8 cellular contexts compared by ENCODE assay signal in the genomic region with DNA sequence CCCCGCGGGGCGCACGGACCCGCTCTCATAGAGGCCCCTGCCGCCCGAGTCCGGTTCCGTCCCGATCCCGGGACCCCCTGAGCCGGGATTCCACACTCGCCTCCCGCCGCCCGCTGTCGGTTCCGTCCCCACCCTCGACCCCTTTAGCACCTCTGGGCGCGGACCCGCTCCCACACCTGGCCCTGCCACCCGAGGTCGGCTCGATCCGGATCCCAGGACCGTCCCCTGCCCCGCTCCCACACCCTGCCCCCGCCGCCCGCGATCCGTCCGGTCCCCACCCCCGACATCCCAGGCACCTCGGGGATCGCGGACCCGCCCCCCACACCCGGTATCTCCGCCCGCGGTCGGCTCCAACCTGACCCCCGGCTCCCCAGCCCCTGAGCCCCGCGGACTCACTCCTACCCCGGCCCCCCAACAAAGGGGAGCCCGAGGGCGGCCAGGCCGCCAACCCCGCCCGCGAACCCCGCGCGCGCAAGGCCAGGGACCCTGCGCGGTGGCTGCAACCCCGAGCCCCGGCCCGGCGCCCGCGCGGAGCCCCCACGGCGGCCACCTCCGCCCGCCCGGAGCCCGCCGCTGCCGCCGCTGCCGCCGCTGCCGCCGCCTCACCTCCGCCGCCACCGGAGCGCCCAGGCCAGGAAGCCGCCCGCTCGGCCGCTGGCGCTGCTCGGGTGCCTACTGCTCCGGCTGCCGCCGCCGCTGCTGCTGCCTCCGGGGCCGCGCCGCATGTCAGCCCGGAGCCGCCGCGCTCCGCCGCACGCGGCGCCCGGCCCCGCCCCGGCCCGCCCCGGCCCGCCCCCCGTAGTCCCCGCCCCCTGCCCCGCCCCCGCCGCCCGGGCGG. TPM values are rescaled to one million over a fixed set of nuclear protein-coding genes. Genes with fewer than 3 reads are reported as not detected.
DNase-seq lines count a peak whose midpoint lies in the region; ATAC-seq, FAIRE-seq and TF ChIP-seq lines count a peak whose summit lies in the region.
"Not testable (repeated sequence)": the region's sequence is repeated elsewhere in the genome, so short reads cannot be mapped to it uniquely, and the experiment has no call there.

A gene (minus strand): TSS at position 728 of the 838 bp plus-strand sequence. CDS start 953 bp downstream, outside the sequence.

- not testable (repeated sequence) for H3K36me3 ChIP-seq in Panc1 (ENCODE audit: control insufficient read depth, insufficient read depth, low read length); GM12878 (ENCODE audit: control insufficient read depth in 2 of 2, insufficient read depth in 2 of 2, low read length in 1 of 2); thoracic aorta

- H4K20me1 ChIP-seq in GM12878 (ENCODE audit: control insufficient read depth, insufficient read depth), result not testable (repeated sequence)

- not testable (repeated sequence) for H3K27me3 Mint-ChIP-seq in naive thymus-derived CD8-positive, alpha-beta T cell

- not testable (repeated sequence) for H3K27ac ChIP-seq in Panc1 (ENCODE audit: low read length); GM12878 (ENCODE audit: control insufficient read depth, insufficient read depth); thoracic aorta

- H3K4me2 ChIP-seq in GM12878 (ENCODE audit: control insufficient read depth, insufficient read depth), result not testable (repeated sequence)

- not testable (repeated sequence) for TF ChIP-seq CTCF in Panc1 (IDR thresholded peaks at IDR 0.05); GM12878 (IDR thresholded peaks at IDR 0.05 in 2 of 3, conservative IDR thresholded peaks at IDR 0.05 in 1 of 3; ENCODE audit: control insufficient read depth in 2 of 3, extremely low read depth in 1 of 3, insufficient read depth in 1 of 3, low read depth in 3 of 3, low read length in 3 of 3); thoracic aorta (IDR thresholded peaks at IDR 0.05)

- H3K9me3 Mint-ChIP-seq in naive thymus-derived CD8-positive, alpha-beta T cell, result not testable (repeated sequence)

- not testable (repeated sequence) for H3K79me2 ChIP-seq in GM12878 (ENCODE audit: control insufficient read depth, insufficient read depth, low read length)

- not testable (repeated sequence) for H3K27me3 ChIP-seq in Panc1 (ENCODE audit: control insufficient read depth, insufficient read depth, low read length); GM12878 (replicated peaks in 1 of 2; ENCODE audit: control insufficient read depth in 2 of 2, insufficient read depth in 2 of 2, low read length in 1 of 2); thoracic aorta (replicated peaks; ENCODE audit: insufficient read depth)

- H3K27ac Mint-ChIP-seq in naive thymus-derived CD8-positive, alpha-beta T cell, result not testable (repeated sequence)

- intact Hi-C loops in Panc1 (cut with micrococcal nuclease; ENCODE audit: unreplicated experiment); GM12878 (cut with micrococcal nuclease; ENCODE audit: unreplicated experiment); left ventricle myocardium superior (cut with micrococcal nuclease): not testable (repeated sequence)

- FAIRE-seq in GM12878 (lab: Jason Lieb, UNC), result not testable (repeated sequence)

- not testable (repeated sequence) for H3K4me1 ChIP-seq in Panc1 (ENCODE audit: control insufficient read depth, insufficient read depth, low read length); GM12878 (ENCODE audit: control insufficient read depth, insufficient read depth, low read length); thoracic aorta (ENCODE audit: control insufficient read depth in 1 of 2, low read depth in 2 of 2)

- not testable (repeated sequence) for H3K36me3 Mint-ChIP-seq in naive thymus-derived CD8-positive, alpha-beta T cell

- TF ChIP-seq EP300 in GM12878 (IDR thresholded peaks at IDR 0.05; ENCODE audit: borderline replicate concordance in 1 of 2, control insufficient read depth in 1 of 2, low read depth in 2 of 2, low read length in 2 of 2), result not testable (repeated sequence)

- H3K9me3 ChIP-seq in Panc1 (ENCODE audit: control insufficient read depth, insufficient read depth, low read depth, low read length); GM12878 (replicated peaks; ENCODE audit: control insufficient read depth, insufficient read depth, low read length); thoracic aorta: not testable (repeated sequence)

- in situ Hi-C loops in G401 (cut with HindIII; ENCODE audit: low sequenced_read_pairs); Panc1 (cut with HindIII; ENCODE audit: low pct_unique_long_range_greater_than_20kb, low sequenced_read_pairs); GM12878 (cut with MboI): not testable (repeated sequence)

- not testable (repeated sequence) for H2AFZ ChIP-seq in GM12878 (ENCODE audit: control insufficient read depth, low read depth, low read length)

- H3K4me1 Mint-ChIP-seq in naive thymus-derived CD8-positive, alpha-beta T cell, result not testable (repeated sequence)

- H3K4me3 ChIP-seq in Panc1 (ENCODE audit: low read depth in 2 of 2, low read length in 2 of 2); GM12878; thoracic aorta: not testable (repeated sequence)

- H3K9ac ChIP-seq in GM12878 (ENCODE audit: control insufficient read depth, insufficient read depth, low read length), result not testable (repeated sequence)

- TF ChIP-seq POLR2A in GM12878 (IDR thresholded peaks at IDR 0.05; ENCODE audit: low read depth, low read length), result not testable (repeated sequence)

- POLR2A ChIA-PET in Panc1 (lab: Charles Lee); GM12878 (lab: Charles Lee); naive thymus-derived CD8-positive, alpha-beta T cell (lab: Charles Lee): not testable (repeated sequence)

- RAD21 ChIA-PET in GM12878 (lab: Charles Lee; ENCODE audit: unreplicated experiment), result not testable (repeated sequence)

- CTCF ChIA-PET in Panc1 (lab: Charles Lee); GM12878 (lab: Yijun Ruan, JAX): not testable (repeated sequence)

- not testable (repeated sequence) for TF ChIP-seq RAD21 in GM12878 (IDR thresholded peaks at IDR 0.05; ENCODE audit: insufficient read depth, low read depth, low read length)

- no CpG with 5 or more reads among the region's 120 CpGs for WGBS in GM12878 (ENCODE audit: insufficient coverage, insufficient replicate concordance, low lambda C conversion rate, missing lambda C conversion rate)

- not testable (repeated sequence) for BruUV-seq in Panc1 (replicated peaks; lab: Mats Ljungman, UMichigan); GM12878 (replicated peaks; lab: Mats Ljungman, UMichigan)

- not testable (repeated sequence) for DNase-seq in G401 (ENCODE audit: low spot score); Panc1 (ENCODE audit: low read depth, low spot score); GM12878 (ENCODE audit: low read depth, low spot score); left ventricle myocardium superior; thoracic aorta (ENCODE audit: low spot score)
- peak in 1 of 10 donors; percentile 16 for DNase-seq in naive thymus-derived CD8-positive, alpha-beta T cell

- ATAC-seq in GM21526 (IDR thresholded peaks at IDR 0.05; ENCODE audit: low FRiP score, unreplicated experiment), result peak; percentile 36
- peak; percentile 35 for ATAC-seq in HG03025 (IDR thresholded peaks at IDR 0.05; ENCODE audit: low FRiP score, unreplicated experiment)
- peak; percentile 22 for ATAC-seq in Panc1
- ATAC-seq in GM12878, result peak; percentile 36
- ATAC-seq in left ventricle myocardium superior, result peak; percentile 2
- peak; percentile 69 to 73 for ATAC-seq in naive thymus-derived CD8-positive, alpha-beta T cell
- ATAC-seq in thoracic aorta (ENCODE audit: insufficient number of reproducible peaks, low FRiP score, low read depth), result peak; percentile 50

- not testable (repeated sequence) for H3K4me3 Mint-ChIP-seq in naive thymus-derived CD8-positive, alpha-beta T cell

- SMC1A ChIA-PET in GM12878 (lab: Charles Lee; ENCODE audit: uncharacterized antibody, unreplicated experiment), result not testable (repeated sequence)

RNA-seq across cellular contexts. Expression of the gene that starts here (rescaled TPM):
- total RNA-seq in G401 (2014; rRNA removed; shearing (Covaris generic)), result 2.0 and 10.8 TPM in 2 replicates
- 32.3 TPM for total RNA-seq in Panc1 (2021; ENCODE audit: unreplicated experiment)
- polyA plus RNA-seq in Panc1 (2012; ENCODE audit: insufficient read length), result 12.1 TPM
- 10.5 and 12.9 TPM in 2 replicates for total RNA-seq in GM12878 (2013; cell fraction: nucleolus; rRNA removed)
- total RNA-seq in GM12878 (2014; rRNA removed), result 0.16 and 0.40 TPM in 2 replicates
- 0.83 and 1.5 TPM in 2 replicates for total RNA-seq in GM12878 (2014; rRNA removed; fragmentation: Illumina TruSeq; extraction: Trizol)
- total RNA-seq in GM12878 (2021), result 7.0 and 7.3 TPM in 2 replicates
- polyA plus RNA-seq in GM12878 (2011; ENCODE audit: low read depth), result 0.75 TPM
- polyA plus RNA-seq in GM12878 (2011; rRNA removed), result 3.1 and 3.6 TPM in 2 replicates
- 0.33 and 1.8 TPM in 2 replicates for polyA plus RNA-seq in GM12878 (2011; cell fraction: cytosol; rRNA removed)
- 1.8 and 2.6 TPM in 2 replicates for polyA plus RNA-seq in GM12878 (2011; cell fraction: nucleus; rRNA removed)
- 0.56 and 1.9 TPM in 2 replicates for polyA plus RNA-seq in GM12878 (2012)
- polyA plus RNA-seq in GM12878 (2014; fragmentation: Illumina TruSeq; extraction: Trizol), result 5.5 and 8.3 TPM in 2 replicates
- polyA plus RNA-seq in GM12878 (2014; fragmentation: Nextera tagmentation; extraction: Ambion mirVana), result under 1 TPM; 0.03 to 0.05 TPM
- 0.96 and 2.8 TPM in 2 replicates for polyA plus RNA-seq in GM12878 (2014; rRNA removed)
- polyA plus RNA-seq in GM12878 (2016; fragmentation: Nextera tagmentation; extraction: Ambion mirVana), result not detected
- 1.5 and 2.9 TPM in 2 replicates for polyA minus RNA-seq in GM12878 (2011; rRNA and poly(A)+ RNA removed)
- 5.5 and 7.7 TPM in 2 replicates for polyA minus RNA-seq in GM12878 (2011; cell fraction: cytosol; rRNA and poly(A)+ RNA removed)
- 1.8 and 6.9 TPM in 2 replicates for polyA minus RNA-seq in GM12878 (2011; cell fraction: nucleus; rRNA and poly(A)+ RNA removed)
- 8.0 TPM for total RNA-seq in left ventricle myocardium superior
- 1 to 10 TPM; 5.1 to 5.5 TPM for total RNA-seq in naive thymus-derived CD8-positive, alpha-beta T cell
- polyA plus RNA-seq in naive thymus-derived CD8-positive, alpha-beta T cell, result 1 to 10 TPM in 1 of 3 donors, under 1 TPM in 1, not detected in 1; 0.57 to 1.4 TPM
- 1 to 10 TPM; 1.8 to 6.3 TPM for total RNA-seq in thoracic aorta

Comparison
In these comparisons a context has a peak if more than half of its experiments do, and no peak if none do; other contexts are left out.
1. ATAC-seq: peak in every context shown above with its lines; median percentile 71 in naive thymus-derived CD8-positive, alpha-beta T cell; 50 in thoracic aorta; 36 in GM21526; 36 in GM12878; 35 in HG03025; 22 in Panc1; 2 in left ventricle myocardium superior.